Comparison of ENCODE assay signal across 8 cellular contexts in the genomic region with DNA sequence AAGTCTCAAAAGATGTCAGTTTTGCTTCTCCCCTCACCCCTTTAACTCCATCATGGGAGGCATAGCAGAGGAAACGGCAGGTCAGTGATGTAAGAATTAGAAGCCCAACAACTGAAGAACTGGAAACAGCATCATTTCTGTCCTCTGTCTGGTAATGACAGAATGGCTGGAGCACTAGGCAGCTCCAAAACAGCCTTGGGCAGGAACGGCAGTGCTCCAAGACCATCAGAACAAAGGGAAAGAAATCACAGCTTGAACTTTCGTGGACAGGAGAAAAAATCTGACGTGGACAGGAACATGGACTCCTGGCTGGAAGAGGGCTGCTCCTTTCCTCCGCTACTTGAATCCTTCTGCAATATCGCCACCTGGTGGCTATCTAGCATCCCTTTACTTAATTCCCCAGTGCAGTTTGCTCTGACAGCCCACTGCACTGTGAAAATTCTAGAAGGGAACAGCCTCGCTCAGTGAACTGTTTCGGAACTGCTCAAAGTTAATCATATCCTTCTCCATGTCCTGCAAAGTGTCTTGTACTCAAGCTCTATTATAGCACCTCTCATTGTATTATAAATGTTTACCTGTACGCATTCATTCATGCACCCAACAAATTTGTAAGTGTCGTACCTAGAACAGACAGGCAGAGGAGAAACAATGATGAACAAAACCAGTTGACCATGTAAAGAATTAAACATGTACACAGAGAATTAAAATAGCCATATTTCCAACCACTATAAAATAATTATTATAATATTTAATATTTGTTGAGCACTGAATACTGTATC. TPM values are rescaled to one million over a fixed set of nuclear protein-coding genes. Genes with fewer than 3 reads are reported as not detected.
DNase-seq lines count a peak whose midpoint lies in the region; FAIRE-seq and TF ChIP-seq lines count a peak whose summit lies in the region.

No MANE protein-coding gene starts in this region.

- peak; percentile 88 for DNase-seq in GM23248
- peak; percentile 72 for DNase-seq in LHCN-M2 (ENCODE audit: low read depth)
- peak; percentile 49 for DNase-seq in RCC 7860 (ENCODE audit: low spot score)
- DNase-seq in activated effector memory CD4-positive, alpha-beta T cell treated with anti-CD3 and anti-CD28 coated beads, Interleukin-2, amount 50 U/mL, for 16 hours: peak; percentile 74
- peak; percentile 73 to 89 for DNase-seq in foreskin fibroblast
- peak; percentile 71 for DNase-seq in non-pigmented ciliary epithelial cell (ENCODE audit: low read depth)
- DNase-seq in KG1 (lab: John Stamatoyannopoulos, UW): no peak

- TF ChIP-seq CTCF in foreskin fibroblast (IDR thresholded peaks at IDR 0.05; ENCODE audit: low read depth, low read length): peak; percentile 38

- peak overlapping the region; percentile 82 for H2AFZ ChIP-seq in GM23248

- H3K4me2 ChIP-seq in GM23248 (ENCODE audit: unreplicated experiment): peak overlapping the region; percentile 71

- no peaks in the 10 kb centered on the region for H4K20me1 ChIP-seq in GM23248 (ENCODE audit: insufficient read depth)

- 22 to 23% methylated on average over 9 to 10 of the region's 10 CpGs for WGBS in GM23248 (ENCODE audit: low coverage in 1 of 2, low lambda C conversion rate in 2 of 2, missing lambda C conversion rate in 2 of 2), 2 experiments

- H3K79me2 ChIP-seq in GM23248 (ENCODE audit: insufficient read depth): peaks cover 24% of the 10 kb centered on the region

- peak overlapping the region; percentile 63 for H3K27ac ChIP-seq in GM23248

- H3K27me3 ChIP-seq in GM23248 (replicated peaks; ENCODE audit: insufficient read depth): no peaks in the 10 kb centered on the region

- in situ Hi-C loops in GM23248 (cut with MboI): no loop called here

- FAIRE-seq in G401.6 (lab: Jason Lieb, UNC) (peak; percentile 94), RCC 7860 (lab: Jason Lieb, UNC) (peak; percentile 81)

- H3K9ac ChIP-seq in GM23248: peak overlapping the region; percentile 82

- H3K9me3 ChIP-seq in GM23248 (ENCODE audit: low read depth): no peaks in the 10 kb centered on the region

- H3F3A ChIP-seq in GM23248 (ENCODE audit: insufficient read depth): no peaks in the 10 kb centered on the region

- H3K9me2 ChIP-seq in GM23248 (ENCODE audit: insufficient read depth): no peaks in the 10 kb centered on the region

- no peaks in the 10 kb centered on the region for H3K36me3 ChIP-seq in GM23248 (ENCODE audit: low read depth)

- peak overlapping the region; percentile 70 for H3K4me3 ChIP-seq in GM23248
- H3K4me3 ChIP-seq in foreskin fibroblast (ENCODE audit: low read depth in 1 of 2, low read length in 2 of 2): peak overlapping the region; percentile 53 to 72

- H3K4me1 ChIP-seq in GM23248 (ENCODE audit: insufficient read depth): no peaks in the 10 kb centered on the region

RNA-seq across cellular contexts. Expression of a gene that starts 20.4 kb away (rescaled TPM):
- 6.1 and 9.9 TPM in 2 replicates for total RNA-seq in GM23248 (2014; rRNA removed; shearing (Covaris generic))
- polyA plus RNA-seq in GM23248 (2016; fragmentation: Nextera tagmentation; extraction: Ambion mirVana): 6.0 and 6.2 TPM in 2 replicates
- total RNA-seq in LHCN-M2 (2014; rRNA removed): 5.6 and 5.9 TPM in 2 replicates
- polyA plus RNA-seq in LHCN-M2 (2012): 5.3 TPM

RNA-seq across cellular contexts. Expression of a gene that starts 24.1 kb away (rescaled TPM):
- 1.4 TPM in 1 of 2 replicates, not detected in the other for total RNA-seq in GM23248 (2014; rRNA removed; shearing (Covaris generic))
- 0.57 and 0.58 TPM in 2 replicates for polyA plus RNA-seq in GM23248 (2016; fragmentation: Nextera tagmentation; extraction: Ambion mirVana)
- total RNA-seq in LHCN-M2 (2014; rRNA removed): 0.64 TPM in 1 of 2 replicates, not detected in the other
- 0.26 TPM for polyA plus RNA-seq in LHCN-M2 (2012)

RNA-seq across cellular contexts. Expression of a gene that starts 29.8 kb away (rescaled TPM):
- 16.1 and 16.9 TPM in 2 replicates for total RNA-seq in GM23248 (2014; rRNA removed; shearing (Covaris generic))
- 8.1 and 9.7 TPM in 2 replicates for polyA plus RNA-seq in GM23248 (2016; fragmentation: Nextera tagmentation; extraction: Ambion mirVana)
- total RNA-seq in LHCN-M2 (2014; rRNA removed): 20.6 and 22.5 TPM in 2 replicates
- 5.4 TPM for polyA plus RNA-seq in LHCN-M2 (2012)
